Comparison of ENCODE assay signal across 9 cellular contexts in genomic region chr2:109396338-109397180, GRCh38.
DNase-seq lines count a peak whose midpoint lies in the region; ATAC-seq and TF ChIP-seq lines count a peak whose summit lies in the region.
"Had no signal": no experiment of that assay in that cellular context is flagged by ENCODE, and none has a peak within 500 bp of the region (broad histone marks: within the 10 kb centered on the region; RNA-seq: fewer than 3 reads in every experiment).

No MANE protein-coding gene starts in this region.

- no peaks in the 10 kb centered on the region for H3K36me3 ChIP-seq in cardiac muscle cell
- H3K36me3 ChIP-seq: MG63 had no signal

- no peaks in the 10 kb centered on the region for H3K4me1 ChIP-seq in cardiac muscle cell (ENCODE audit: low read depth)

- no peaks in the 10 kb centered on the region for H3K9me3 ChIP-seq in cardiac muscle cell (ENCODE audit: low read depth)
- H3K9me3 ChIP-seq: MG63 had no signal

- H3K27ac ChIP-seq in cardiac muscle cell: no peak overlapping the region
- no peak overlapping the region for H3K27ac ChIP-seq in substantia nigra (ENCODE audit: low read depth, low read length, poor library complexity, severe bottlenecking)

- H3K27me3 ChIP-seq in cardiac muscle cell: peaks cover 3% of the 10 kb centered on the region
- H3K27me3 ChIP-seq: MG63 had no signal

- TF ChIP-seq CTCF in cardiac muscle cell (IDR thresholded peaks at IDR 0.05; ENCODE audit: low read depth, low read length) (peak; percentile 12), cardiac fibroblast (IDR thresholded peaks at IDR 0.05; ENCODE audit: low read depth, low read length) (no peak)

- DNase-seq in cardiac muscle cell (ENCODE audit: low read depth in 1 of 2, low spot score in 1 of 2) (peak in 1 of 2 donors; percentile 18), Right ventricle myocardium inferior (ENCODE audit: missing footprints) (no peak), cardiac fibroblast (ENCODE audit: low read depth in 2 of 2) (peak; percentile 12 to 19), Ammon's horn (ENCODE audit: low spot score) (no peak), substantia nigra (lab: John Stamatoyannopoulos, UW) (no peak), left colon (no peak), anterior cingulate cortex (lab: John Stamatoyannopoulos, UW) (no peak)
- DNase-seq: MG63 had no signal

- intact Hi-C loops in Right ventricle myocardium inferior (cut with DNase I) (no loop called here), left colon (cut with DNase I, micrococcal nuclease) (no loop called here)

- H3K4me3 ChIP-seq in cardiac muscle cell: no peak overlapping the region
- no peak overlapping the region for H3K4me3 ChIP-seq in cardiac fibroblast (replicated peaks in 1 of 2; ENCODE audit: low read depth in 2 of 2, low read length in 2 of 2)
- H3K4me3 ChIP-seq: MG63 had no signal

- ATAC-seq in Right ventricle myocardium inferior (no peak), HG03460 (IDR thresholded peaks at IDR 0.05; ENCODE audit: unreplicated experiment) (peak; percentile 56), left colon (no peak)

Comparison
In these comparisons a context has a peak if more than half of its experiments do, and no peak if none do; other contexts are left out.
1. DNase-seq: peak in cardiac fibroblast (2 of 2); none in Right ventricle myocardium inferior (single experiment), Ammon's horn (single experiment), substantia nigra (0 of 49), left colon (0 of 2) and anterior cingulate cortex (0 of 58).